Comparison of ENCODE assay signal across 28 cellular contexts in the genomic region with DNA sequence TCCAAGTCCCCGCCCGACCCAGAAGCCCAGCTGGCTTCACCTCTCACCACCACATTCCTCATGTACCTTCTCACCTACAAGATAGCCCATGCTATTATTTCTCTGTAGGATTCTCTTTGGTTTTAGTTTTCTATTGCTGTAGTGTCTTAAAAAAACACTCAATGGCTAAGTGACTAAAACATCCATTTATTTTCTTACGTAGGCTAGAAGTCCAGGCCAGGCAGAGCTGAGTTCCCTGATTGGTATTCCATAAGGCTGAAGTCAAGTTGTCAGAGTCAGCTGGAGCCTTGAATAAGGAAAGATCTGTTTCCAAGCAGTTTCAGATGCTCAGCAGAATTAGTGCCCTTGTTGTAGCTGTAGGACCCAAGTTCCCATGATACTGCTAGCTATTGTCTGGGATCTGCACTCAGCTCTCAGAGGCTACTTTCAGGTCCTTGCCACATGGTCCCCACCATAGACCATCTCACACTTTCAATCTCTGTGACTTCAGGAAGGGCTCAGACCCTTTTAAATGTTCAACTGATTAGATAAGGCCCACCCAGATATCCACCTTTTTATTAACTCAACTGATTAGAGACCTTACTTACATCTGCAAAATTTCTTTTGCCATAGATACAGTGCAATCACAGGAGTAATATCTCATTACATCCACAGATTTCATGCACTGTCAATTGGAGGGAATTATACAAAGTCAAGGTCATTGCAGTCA.
"Had no signal": no experiment of that assay in that cellular context is flagged by ENCODE, and none has a peak within 500 bp of the region (broad histone marks: within the 10 kb centered on the region; RNA-seq: fewer than 3 reads in every experiment).

No MANE protein-coding gene starts in this region.

- H3K27ac ChIP-seq: colonic mucosa, coronary artery, dorsolateral prefrontal cortex, epithelial cell of prostate, esophagus muscularis mucosa, esophagus squamous epithelium, foreskin keratinocyte, gastrocnemius medialis, gastroesophageal sphincter, heart left ventricle, heart right ventricle had no signal

- DNase-seq: colonic mucosa; cortex of kidney; dermis blood vessel endothelial cell; dorsolateral prefrontal cortex; effector CD8-positive, alpha-beta T cell; effector memory CD4-positive, alpha-beta T cell; effector memory CD8-positive, alpha-beta T cell; endodermal cell; erythroblast; esophagus squamous epithelium; foreskin fibroblast; foreskin keratinocyte; foreskin melanocyte; gastrocnemius medialis; glutamatergic neuron; head of caudate nucleus; heart left ventricle; heart right ventricle had no signal

- H3K4me1 Mint-ChIP-seq: endodermal cell had no signal

- H3K27me3 ChIP-seq: colonic mucosa, dorsolateral prefrontal cortex, esophagus muscularis mucosa, esophagus squamous epithelium, foreskin keratinocyte, gastrocnemius medialis, gastroesophageal sphincter, heart left ventricle, heart right ventricle had no signal

- H3K9me3 ChIP-seq: colonic mucosa, esophagus muscularis mucosa, esophagus squamous epithelium, gastrocnemius medialis, gastroesophageal sphincter, heart right ventricle had no signal

- H3K4me3 Mint-ChIP-seq: dendritic cell treated with granulocyte-macrophage colony-stimulating factor and Interleukin-4, amounts not matched to agents 40 ng/mL and 50 ng/mL, for 4 days; effector memory CD8-positive, alpha-beta T cell; endodermal cell had no signal

- H3K36me3 ChIP-seq: colonic mucosa, esophagus muscularis mucosa, esophagus squamous epithelium, gastrocnemius medialis, gastroesophageal sphincter, heart left ventricle, heart right ventricle had no signal

- FAIRE-seq: colon, endometrium, endothelial cell of umbilical vein, frontal cortex had no signal

- H3K27me3 Mint-ChIP-seq: dendritic cell treated with granulocyte-macrophage colony-stimulating factor and Interleukin-4, amounts not matched to agents 40 ng/mL and 50 ng/mL, for 4 days; effector memory CD8-positive, alpha-beta T cell had no signal

- H3K4me3 ChIP-seq: colonic mucosa, coronary artery, dorsolateral prefrontal cortex, esophagus muscularis mucosa, esophagus squamous epithelium, gastrocnemius medialis, gastroesophageal sphincter, heart left ventricle, heart right ventricle had no signal

- H3K4me1 ChIP-seq: colonic mucosa, gastrocnemius medialis had no signal

- ATAC-seq: effector memory CD8-positive, alpha-beta T cell; esophagus mucosa; foreskin keratinocyte; gastrocnemius medialis; gastroesophageal sphincter; heart left ventricle; heart right ventricle had no signal

- H3K27ac Mint-ChIP-seq: dendritic cell treated with granulocyte-macrophage colony-stimulating factor and Interleukin-4, amounts not matched to agents 40 ng/mL and 50 ng/mL, for 4 days; effector memory CD8-positive, alpha-beta T cell; endodermal cell had no signal
